ENCODE assay signal across 24 cellular contexts in the genomic region with DNA sequence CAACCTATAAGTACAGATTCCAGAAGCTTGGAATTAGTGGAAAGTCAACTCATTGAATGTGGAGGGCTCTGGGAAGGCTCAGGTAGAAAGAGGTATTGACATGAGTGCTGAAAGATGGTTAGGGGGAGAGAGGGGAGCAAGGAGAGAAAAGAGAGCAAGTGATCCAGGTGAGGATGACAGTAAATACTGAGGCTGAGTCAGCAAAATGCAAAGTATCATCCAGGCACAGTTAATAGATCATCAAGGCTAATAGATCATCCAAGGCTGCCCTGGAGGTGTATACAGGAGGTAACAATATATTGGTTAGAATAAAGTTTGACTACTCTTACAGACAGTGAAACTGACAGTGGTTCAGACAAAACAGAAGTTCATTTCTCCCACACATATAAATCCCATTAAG.
"Had no signal": no experiment of that assay in that cellular context is flagged by ENCODE, and none has a peak within 500 bp of the region (broad histone marks: within the 10 kb centered on the region; RNA-seq: fewer than 3 reads in every experiment).

No MANE protein-coding gene starts in this region.

- H3K27ac Mint-ChIP-seq: immature natural killer cell; mesothelial cell of epicardium; naive B cell; naive thymus-derived CD8-positive, alpha-beta T cell had no signal

- H3K36me3 ChIP-seq: esophagus muscularis mucosa, gastroesophageal sphincter, heart left ventricle, left lung, lower lobe of right lung had no signal

- DNase-seq: dermis blood vessel endothelial cell; dorsolateral prefrontal cortex; effector CD4-positive, alpha-beta T cell; effector memory CD4-positive, alpha-beta T cell; foreskin keratinocyte; heart left ventricle; hypothalamus; immature natural killer cell; islet precursor cell; left cardiac atrium; left lung; left ventricle myocardium superior; lower lobe of right lung; mesenchymal stem cell; mucosa of descending colon; naive B cell; naive thymus-derived CD8-positive, alpha-beta T cell had no signal

- ATAC-seq: foreskin keratinocyte; gastroesophageal sphincter; heart left ventricle; left cardiac atrium; left lung; left ventricle myocardium superior; lower lobe of right lung; mucosa of descending colon; naive thymus-derived CD8-positive, alpha-beta T cell had no signal

- FAIRE-seq: endothelial cell of umbilical vein, frontal cortex had no signal

- H3K4me1 Mint-ChIP-seq: immature natural killer cell; naive B cell; naive thymus-derived CD8-positive, alpha-beta T cell had no signal

- H2AFZ ChIP-seq: hepatocyte had no signal

- H3K27ac ChIP-seq: coronary artery, dorsolateral prefrontal cortex, esophagus muscularis mucosa, foreskin keratinocyte, gastroesophageal sphincter, heart left ventricle, hepatocyte, left lung, lower lobe of right lung had no signal

- H3K4me3 ChIP-seq: coronary artery, dorsolateral prefrontal cortex, esophagus muscularis mucosa, gastroesophageal sphincter, heart left ventricle, hepatocyte, left lung, lower lobe of right lung, mucosa of descending colon had no signal

- H3K27me3 ChIP-seq: foreskin keratinocyte, heart left ventricle had no signal

- H3K4me3 Mint-ChIP-seq: immature natural killer cell; mesothelial cell of epicardium; naive B cell; naive thymus-derived CD8-positive, alpha-beta T cell had no signal

- H3K4me1 ChIP-seq: esophagus muscularis mucosa, foreskin keratinocyte, gastroesophageal sphincter, heart left ventricle, left lung, lower lobe of right lung had no signal

- H3K9me3 ChIP-seq: left lung, lower lobe of right lung, mucosa of descending colon had no signal

- H3K79me2 ChIP-seq: hepatocyte had no signal

- H3K4me2 ChIP-seq: hepatocyte had no signal

- H3K36me3 Mint-ChIP-seq: immature natural killer cell; mesothelial cell of epicardium; naive B cell; naive thymus-derived CD8-positive, alpha-beta T cell had no signal
